In the genomic region with DNA sequence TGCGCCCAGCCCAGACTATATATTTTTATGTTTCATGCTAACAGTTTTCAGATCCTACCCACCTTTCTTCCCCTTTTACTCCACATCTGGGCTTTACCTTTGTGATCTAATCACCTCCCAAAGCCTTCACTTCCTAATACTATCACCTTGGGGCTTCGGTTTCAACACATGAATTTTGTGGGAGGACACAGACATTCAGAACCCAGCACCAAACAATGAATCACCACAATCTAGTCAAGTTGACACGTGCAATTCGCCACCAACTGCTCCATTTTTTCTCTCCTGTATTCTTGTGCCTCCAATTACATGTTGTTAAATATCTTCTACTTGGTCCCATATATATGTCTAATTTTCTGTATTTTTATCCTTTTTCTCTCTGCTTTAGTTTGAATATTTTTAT, we compare ENCODE assay signal across 16 cellular contexts. TPM values are rescaled to one million over a fixed set of nuclear protein-coding genes. Genes with fewer than 3 reads are reported as not detected.
A peak's percentile ranks its signal among the peaks of the same experiment; 100 is the strongest.
DNase-seq lines count a peak whose midpoint lies in the region; ATAC-seq, FAIRE-seq and TF ChIP-seq lines count a peak whose summit lies in the region.
"Had no signal": no experiment of that assay in that cellular context is flagged by ENCODE, and none has a peak within 500 bp of the region (broad histone marks: within the 10 kb centered on the region; RNA-seq: fewer than 3 reads in every experiment).

No MANE protein-coding gene starts in this region.

- H3K4me1 Mint-ChIP-seq in HFFc6 (ENCODE audit: low read depth) = peaks cover 46% of the 10 kb centered on the region
- peaks cover 59% of the 10 kb centered on the region for H3K4me1 Mint-ChIP-seq in neural crest cell

- BruUV-seq in K562 (replicated peaks; lab: Mats Ljungman, UMichigan) = no TSS peak

- in situ Hi-C loops in K562 (cut with MboI) = no loop called here

- H4K20me1 ChIP-seq in K562 (replicated peaks; ENCODE audit: control insufficient read depth, insufficient read depth, low read length) = no peaks in the 10 kb centered on the region
- H4K20me1 ChIP-seq: BLaER1 treated with 17β-estradiol and CSF1 and Interleukin-3, amounts not matched to agents 10 nM and 100 nM had no signal

- H3K27me3 Mint-ChIP-seq in HFFc6 (ENCODE audit: insufficient read depth) (no peaks in the 10 kb centered on the region), neural crest cell (ENCODE audit: low read depth) (no peaks in the 10 kb centered on the region)

- WGBS in K562 (ENCODE audit: insufficient coverage, low coverage, missing lambda C conversion rate) = 23% methylated on average over 4 of the region's 4 CpGs

- DNase-seq in HFFc6 (no peak), K562 (ENCODE audit: extremely low read depth in 1 of 4, low spot score in 3 of 4) (no peak), foreskin keratinocyte (peak; percentile 51 to 67), neural crest cell (ENCODE audit: low read depth, low spot score) (no peak), ureter (ENCODE audit: low spot score) (no peak)
- no peak for DNase-seq in stimulated activated CD8-positive, alpha-beta memory T cell treated with anti-CD3 and anti-CD28 coated beads, Interleukin-4, amount 100 ng/mL, for 48 hours
- DNase-seq in activated T-cell treated with anti-CD3 and anti-CD28 coated beads, Interleukin-2, amount 50 U/mL, for 1 hour = no peak
- DNase-seq: 8988T; Calu3; CD8-positive, alpha-beta T cell; DMS79 treated with DMSO at 0.1 percent for 48 hours; GF-D8; H9 had no signal

- no peak for TF ChIP-seq RAD21 in K562 (CRISPR knock-in tag; conservative IDR thresholded peaks at IDR 0.05 in 1 of 2, IDR thresholded peaks at IDR 0.05 in 1 of 2)

- H3K4me1 ChIP-seq in K562 (replicated peaks in 1 of 2; ENCODE audit: control insufficient read depth in 2 of 2, insufficient read depth in 2 of 2, low read length in 2 of 2) = no peaks in the 10 kb centered on the region
- peaks cover 28% of the 10 kb centered on the region for H3K4me1 ChIP-seq in foreskin keratinocyte

- no peak for FAIRE-seq in K562 (lab: Jason Lieb, UNC)
- FAIRE-seq: H1 had no signal

- CTCF ChIA-PET in K562 (lab: Yijun Ruan, JAX; ENCODE audit: low intra/inter-chr PET ratio) = no interaction called here

- H3K27me3 ChIP-seq in K562 (ENCODE audit: control insufficient read depth in 2 of 2, insufficient read depth in 2 of 2, low read length in 2 of 2) = no peaks in the 10 kb centered on the region
- H3K27me3 ChIP-seq in foreskin keratinocyte = no peaks in the 10 kb centered on the region
- H3K27me3 ChIP-seq: BLaER1 treated with 17β-estradiol and CSF1 and Interleukin-3, amounts not matched to agents 10 nM and 100 nM had no signal

- no peaks in the 10 kb centered on the region for H3K9me1 ChIP-seq in K562 (ENCODE audit: control insufficient read depth, insufficient read depth, low read length)

- no peak overlapping the region for H3K4me3 ChIP-seq in K562
- H3K4me3 ChIP-seq: BLaER1 treated with 17β-estradiol and CSF1 and Interleukin-3, amounts not matched to agents 10 nM and 100 nM had no signal

- no peaks in the 10 kb centered on the region for H3K79me2 ChIP-seq in K562 (ENCODE audit: control insufficient read depth, insufficient read depth, low read length)

- TF ChIP-seq POLR2A in K562 (conservative IDR thresholded peaks at IDR 0.05) = no peak

- H3K9ac ChIP-seq in K562 (ENCODE audit: insufficient read depth in 1 of 2, low read depth in 2 of 2, low read length in 2 of 2) = no peak overlapping the region
- H3K9ac ChIP-seq: BLaER1 treated with 17β-estradiol and CSF1 and Interleukin-3, amounts not matched to agents 10 nM and 100 nM had no signal

- no peak overlapping the region for H3K4me3 Mint-ChIP-seq in HFFc6
- H3K4me3 Mint-ChIP-seq in neural crest cell = no peak overlapping the region
- H3K4me3 Mint-ChIP-seq: CD8-positive, alpha-beta T cell; H9 had no signal

- ATAC-seq in K562 (no peak), foreskin keratinocyte (peak; percentile 74)
- ATAC-seq: CD8-positive, alpha-beta T cell had no signal

- no peaks in the 10 kb centered on the region for H3K9me3 ChIP-seq in K562 (replicated peaks; ENCODE audit: control insufficient read depth, insufficient read depth, low read depth, low read length)

- TF ChIP-seq CTCF in HFFc6 (IDR thresholded peaks at IDR 0.05) (no peak), K562 (IDR thresholded peaks at IDR 0.05 in 2 of 3, conservative IDR thresholded peaks at IDR 0.05 in 1 of 3; ENCODE audit: insufficient read depth in 2 of 3, low read depth in 1 of 3, low read length in 3 of 3) (no peak), foreskin keratinocyte (conservative IDR thresholded peaks at IDR 0.05) (no peak), neural crest cell (conservative IDR thresholded peaks at IDR 0.05) (no peak)

- H3K27ac Mint-ChIP-seq in HFFc6 (peak overlapping the region; percentile 25; the same call in 1 of the 2 replicates), neural crest cell (ENCODE audit: unreplicated experiment) (peak overlapping the region; percentile 83)
- H3K27ac Mint-ChIP-seq: CD8-positive, alpha-beta T cell; H9 had no signal

- POLR2A ChIA-PET in K562 (lab: Yijun Ruan, JAX) = interaction anchor here (1.3 to 1.7 kb wide), 2 partner anchors 9 to 18 kb away, joined by 3 to 4 read pairs; no protein-coding TSS in a partner anchor

- no peaks in the 10 kb centered on the region for H3K36me3 ChIP-seq in K562 (ENCODE audit: control insufficient read depth, insufficient read depth, low read length)

- no peak overlapping the region for H3K27ac ChIP-seq in K562 (ENCODE audit: extremely low read depth, low read depth, low read length)
- no peak overlapping the region for H3K27ac ChIP-seq in foreskin keratinocyte
- H3K27ac ChIP-seq: BLaER1 treated with 17β-estradiol and CSF1 and Interleukin-3, amounts not matched to agents 10 nM and 100 nM; HL-60 had no signal

- H2AFZ ChIP-seq in K562 (ENCODE audit: low read depth, low read length) = no peak overlapping the region

- H3K4me2 ChIP-seq in K562 (ENCODE audit: insufficient read depth, low read length) = no peak overlapping the region
- H3K4me2 ChIP-seq: BLaER1 treated with 17β-estradiol and CSF1 and Interleukin-3, amounts not matched to agents 10 nM and 100 nM had no signal

- H3K9me3 Mint-ChIP-seq in HFFc6 (peaks cover 11% of the 10 kb centered on the region; the same call in 1 of the 2 replicates), neural crest cell (peaks cover 5% of the 10 kb centered on the region)
- H3K9me3 Mint-ChIP-seq: CD8-positive, alpha-beta T cell had no signal

- H3K36me3 Mint-ChIP-seq in HFFc6 (ENCODE audit: low read depth) (peaks cover 11% of the 10 kb centered on the region), neural crest cell (ENCODE audit: low read depth) (peaks cover 14% of the 10 kb centered on the region)

- TF ChIP-seq EP300 in K562 (IDR thresholded peaks at IDR 0.05; ENCODE audit: low read length) = no peak

- intact Hi-C loops in K562 (cut with micrococcal nuclease) = no loop called here

TF ChIP-seq in K562, 482 proteins besides CTCF, POLR2A, EP300 and RAD21:
- TF ChIP-seq BHLHE40 (IDR thresholded peaks at IDR 0.05; ENCODE audit: low read length) (0 out of 2 replicates have a peak, but pooled peaks have one; percentile 17), PHF20 (IDR thresholded peaks at IDR 0.05; ENCODE audit: partially characterized antibody) (no peak)

RNA-seq across cellular contexts. Expression of gene STX18, which starts 41.8 kb away (rescaled TPM):
- 10 to 100 TPM; 27.5 to 37.1 (median 29.8) TPM for total RNA-seq in HFFc6 (2021; fragmentation: NEBNext Ultra II Directional; extraction: Animal tissue kit (Norgen Biotek cat#: 25700))
- 32.0 and 52.5 TPM in 2 replicates for total RNA-seq in K562 (2011; cell fraction: chromatin; rRNA removed; ENCODE audit: low replicate concordance)
- total RNA-seq in K562 (2011; cell fraction: nucleolus; rRNA removed) = 17.0 and 17.2 TPM in 2 replicates
- 26.4 and 28.0 TPM in 2 replicates for total RNA-seq in K562 (2011; cell fraction: nucleoplasm; rRNA removed)
- total RNA-seq in K562 (2014; rRNA removed) (18.5 and 22.7 TPM in 2 replicates), K562 (2014; rRNA removed; fragmentation: Illumina TruSeq; extraction: Trizol) (26.3 and 28.2 TPM in 2 replicates), K562 (2015; rRNA removed; fragmentation: Illumina TruSeq; extraction: Trizol) (22.7 and 22.8 TPM in 2 replicates), K562 (2021) (20.3 and 20.6 TPM in 2 replicates), foreskin keratinocyte (20.1 and 22.7 TPM in 2 replicates), neural crest cell (36.7 and 40.0 TPM in 2 replicates), ureter (34.6 TPM)
- polyA plus RNA-seq in K562 (2011; rRNA removed) (21.5 and 24.9 TPM in 2 replicates), K562 (2014; fragmentation: Illumina TruSeq; extraction: Trizol) (30.9 and 41.7 TPM in 2 replicates), K562 (2014; fragmentation: Nextera tagmentation; extraction: Ambion mirVana) (1 to 10 TPM; 6.2 to 6.7 TPM), K562 (2014; rRNA removed) (22.8 and 23.1 TPM in 2 replicates), foreskin keratinocyte (23.4 and 23.8 TPM in 2 replicates)
- polyA plus RNA-seq in K562 (2011; cell fraction: cytosol; rRNA removed) = 13.4 and 14.4 TPM in 2 replicates
- 28.2 and 30.1 TPM in 2 replicates for polyA plus RNA-seq in K562 (2011; cell fraction: nucleus; rRNA removed)
- 19.0 and 19.6 TPM in 2 replicates for polyA plus RNA-seq in K562 (2012)
- 19.9 and 29.4 TPM in 2 replicates for polyA minus RNA-seq in K562 (2011; rRNA and poly(A)+ RNA removed)
- 7.5 and 9.5 TPM in 2 replicates for polyA minus RNA-seq in K562 (2011; cell fraction: cytosol; rRNA and poly(A)+ RNA removed)
- polyA minus RNA-seq in K562 (2011; cell fraction: nucleus; rRNA and poly(A)+ RNA removed) = 14.1 and 31.0 TPM in 2 replicates

Comparison
In these comparisons a context has a peak if more than half of its experiments do, and no peak if none do; other contexts are left out.
1. DNase-seq: peak in foreskin keratinocyte (2 of 2); none in HFFc6 (single experiment), K562 (0 of 4), neural crest cell (single experiment), stimulated activated CD8-positive, alpha-beta memory T cell treated with anti-CD3 and anti-CD28 coated beads, Interleukin-4, amount 100 ng/mL, for 48 hours (single experiment), activated T-cell treated with anti-CD3 and anti-CD28 coated beads, Interleukin-2, amount 50 U/mL, for 1 hour (single experiment) and ureter (single experiment).